ENCODE assay signal across 16 cellular contexts in genomic region chr10:92901819-92902234, GRCh38. TPM values are rescaled to one million over a fixed set of nuclear protein-coding genes. Genes with fewer than 3 reads are reported as not detected.
DNase-seq lines count a peak whose midpoint lies in the region; ATAC-seq and TF ChIP-seq lines count a peak whose summit lies in the region.
"Had no signal": no experiment of that assay in that cellular context is flagged by ENCODE, and none has a peak within 500 bp of the region (broad histone marks: within the 10 kb centered on the region; RNA-seq: fewer than 3 reads in every experiment).

No MANE protein-coding gene starts in this region.

- no peak overlapping the region for H3K4me3 ChIP-seq in Panc1 (ENCODE audit: low read depth in 2 of 2, low read length in 2 of 2)
- H3K4me3 ChIP-seq: cardiac muscle cell had no signal

- H3K27ac Mint-ChIP-seq in activated naive CD4-positive, alpha-beta T cell treated with anti-CD3 and anti-CD28 coated beads, Interleukin-2, amount 50 U/mL, for 24 hours: no peak overlapping the region
- peak overlapping the region; percentile 65 for H3K27ac Mint-ChIP-seq in stimulated activated naive CD8-positive, alpha-beta T cell treated with anti-CD3 and anti-CD28 coated beads, Interleukin-15, Interleukin-2, amounts not matched to agents 100 ng/mL and 50 ng/mL, for 24 hours
- H3K27ac Mint-ChIP-seq: progenitor cell of endocrine pancreas, type B pancreatic cell had no signal

- no peak for TF ChIP-seq CTCF in Panc1 (IDR thresholded peaks at IDR 0.05)

- no peaks in the 10 kb centered on the region for H3K9me3 Mint-ChIP-seq in activated naive CD4-positive, alpha-beta T cell treated with anti-CD3 and anti-CD28 coated beads, Interleukin-2, amount 50 U/mL, for 24 hours
- H3K9me3 Mint-ChIP-seq in stimulated activated naive CD8-positive, alpha-beta T cell treated with anti-CD3 and anti-CD28 coated beads, Interleukin-15, Interleukin-2, amounts not matched to agents 100 ng/mL and 50 ng/mL, for 24 hours: no peaks in the 10 kb centered on the region
- H3K9me3 Mint-ChIP-seq: type B pancreatic cell had no signal

- no peak for ATAC-seq in Panc1
- ATAC-seq in GM19351 (IDR thresholded peaks at IDR 0.05; ENCODE audit: unreplicated experiment): no peak
- ATAC-seq in GM21737 (IDR thresholded peaks at IDR 0.05; ENCODE audit: unreplicated experiment): no peak

- intact Hi-C loops in Panc1 (cut with micrococcal nuclease; ENCODE audit: unreplicated experiment): no loop called here

- H3K36me3 ChIP-seq in Panc1 (ENCODE audit: control insufficient read depth, insufficient read depth, low read length): no peaks in the 10 kb centered on the region
- H3K36me3 ChIP-seq: cardiac muscle cell had no signal

- in situ Hi-C loops in Panc1 (cut with HindIII; ENCODE audit: low pct_unique_long_range_greater_than_20kb, low sequenced_read_pairs): no loop called here

- H3K27me3 Mint-ChIP-seq in activated naive CD4-positive, alpha-beta T cell treated with anti-CD3 and anti-CD28 coated beads, Interleukin-2, amount 50 U/mL, for 24 hours: no peaks in the 10 kb centered on the region
- H3K27me3 Mint-ChIP-seq in stimulated activated naive CD8-positive, alpha-beta T cell treated with anti-CD3 and anti-CD28 coated beads, Interleukin-15, Interleukin-2, amounts not matched to agents 100 ng/mL and 50 ng/mL, for 24 hours: no peaks in the 10 kb centered on the region
- H3K27me3 Mint-ChIP-seq: progenitor cell of endocrine pancreas, type B pancreatic cell had no signal

- POLR2A ChIA-PET in Panc1 (lab: Charles Lee): no interaction called here

- H3K4me1 ChIP-seq in Panc1 (ENCODE audit: control insufficient read depth, insufficient read depth, low read length): peaks cover 4% of the 10 kb centered on the region; the same call in 1 of the 2 replicates

- H3K4me3 Mint-ChIP-seq in activated naive CD4-positive, alpha-beta T cell treated with anti-CD3 and anti-CD28 coated beads, Interleukin-2, amount 50 U/mL, for 24 hours: peak overlapping the region; percentile 58
- H3K4me3 Mint-ChIP-seq in stimulated activated naive CD8-positive, alpha-beta T cell treated with anti-CD3 and anti-CD28 coated beads, Interleukin-15, Interleukin-2, amounts not matched to agents 100 ng/mL and 50 ng/mL, for 24 hours: no peak overlapping the region
- H3K4me3 Mint-ChIP-seq: type B pancreatic cell had no signal

- peak; percentile 9 for DNase-seq in activated naive CD4-positive, alpha-beta T cell treated with Interleukin-2 at 50 U/mL for 16 hours
- no peak for DNase-seq in activated naive CD4-positive, alpha-beta T cell (lab: John Stamatoyannopoulos, UW)
- no peak for DNase-seq in Panc1 (ENCODE audit: low read depth, low spot score)
- no peak for DNase-seq in NCI-H146 (lab: John Stamatoyannopoulos, UW)
- DNase-seq: DMS79, GOT3, islet precursor cell, NCI-H2081 treated with DMSO at 0.1 percent for 48 hours, NCI-H774 had no signal

- H3K9me3 ChIP-seq in Panc1 (ENCODE audit: control insufficient read depth, insufficient read depth, low read depth, low read length): no peaks in the 10 kb centered on the region

- H3K27ac ChIP-seq in Panc1 (ENCODE audit: low read length): peak overlapping the region; percentile 5; the same call in 1 of the 2 replicates
- H3K27ac ChIP-seq: cardiac muscle cell had no signal

- no peaks in the 10 kb centered on the region for H3K27me3 ChIP-seq in Panc1 (ENCODE audit: control insufficient read depth, insufficient read depth, low read length)
- H3K27me3 ChIP-seq: cardiac muscle cell had no signal

- H3K36me3 Mint-ChIP-seq in activated naive CD4-positive, alpha-beta T cell treated with anti-CD3 and anti-CD28 coated beads, Interleukin-2, amount 50 U/mL, for 24 hours: peaks cover 8% of the 10 kb centered on the region
- H3K36me3 Mint-ChIP-seq in stimulated activated naive CD8-positive, alpha-beta T cell treated with anti-CD3 and anti-CD28 coated beads, Interleukin-15, Interleukin-2, amounts not matched to agents 100 ng/mL and 50 ng/mL, for 24 hours (ENCODE audit: low read depth): peaks cover 25% of the 10 kb centered on the region
- H3K36me3 Mint-ChIP-seq: type B pancreatic cell had no signal

- CTCF ChIA-PET in Panc1 (lab: Charles Lee): no interaction called here

- peaks cover 20% of the 10 kb centered on the region for H3K4me1 Mint-ChIP-seq in activated naive CD4-positive, alpha-beta T cell treated with anti-CD3 and anti-CD28 coated beads, Interleukin-2, amount 50 U/mL, for 24 hours
- peaks cover 16% of the 10 kb centered on the region for H3K4me1 Mint-ChIP-seq in stimulated activated naive CD8-positive, alpha-beta T cell treated with anti-CD3 and anti-CD28 coated beads, Interleukin-15, Interleukin-2, amounts not matched to agents 100 ng/mL and 50 ng/mL, for 24 hours (ENCODE audit: low read depth)

- BruUV-seq in Panc1 (replicated peaks; lab: Mats Ljungman, UMichigan): no TSS peak

RNA-seq across cellular contexts. Expression of gene EXOC6, which starts 53.5 kb away (rescaled TPM):
- total RNA-seq in Panc1 (2021; ENCODE audit: unreplicated experiment): 17.0 TPM
- 7.8 TPM for polyA plus RNA-seq in Panc1 (2012; ENCODE audit: insufficient read length)
